1 cellular context compared by ENCODE assay signal in genomic region chr1:112729011-112729410, GRCh38. TPM values are rescaled to one million over a fixed set of nuclear protein-coding genes. Genes with fewer than 3 reads are reported as not detected.
"Had no signal": no experiment of that assay in that cellular context is flagged by ENCODE, and none has a peak within 500 bp of the region (broad histone marks: within the 10 kb centered on the region; RNA-seq: fewer than 3 reads in every experiment).

No MANE protein-coding gene starts in this region.

RNA-seq across cellular contexts. Expression of gene PPM1J, which starts 13.9 kb away (rescaled TPM):
- polyA plus RNA-seq: naive thymus-derived CD4-positive, alpha-beta T cell had no signal
